17 cellular contexts compared by ENCODE assay signal in the genomic region with DNA sequence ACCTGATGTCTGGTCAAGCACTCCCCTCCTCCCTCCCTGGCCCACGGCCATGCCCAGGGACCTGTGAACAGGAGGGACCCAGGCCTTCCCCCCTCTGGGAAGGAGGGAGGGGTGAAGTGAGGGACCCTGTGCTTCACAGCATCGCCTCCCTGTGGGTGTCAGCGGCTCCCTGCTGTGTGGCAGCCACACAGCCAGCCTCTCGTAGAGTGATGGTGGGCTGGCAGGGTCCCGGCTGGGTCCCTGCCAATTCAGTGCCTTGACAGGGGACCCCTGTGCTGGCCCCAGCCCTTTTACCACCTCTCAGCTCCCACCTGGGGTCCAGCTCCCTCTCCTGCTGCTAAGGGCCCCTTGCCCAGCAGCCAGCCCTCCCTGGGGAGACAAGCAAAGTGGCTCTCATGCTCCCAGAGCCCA. TPM values are rescaled to one million over a fixed set of nuclear protein-coding genes. Genes with fewer than 3 reads are reported as not detected.
"Had no signal": no experiment of that assay in that cellular context is flagged by ENCODE, and none has a peak within 500 bp of the region (broad histone marks: within the 10 kb centered on the region; RNA-seq: fewer than 3 reads in every experiment).

No MANE protein-coding gene starts in this region.

- H3K27me3 ChIP-seq: adrenal gland had no signal

- DNase-seq: activated CD4-positive, alpha-beta T cell treated with anti-CD3 and anti-CD28 coated beads, Interleukin-2, amount 50 U/mL, for 1 hour; activated CD4-positive, CD25-positive, alpha-beta regulatory T cell; activated naive CD4-positive, alpha-beta T cell treated with Interleukin-2 at 50 U/mL for 16 hours; activated T-cell treated with anti-CD3 and anti-CD28 coated beads, Interleukin-2, amount 50 U/mL, for 72 hours; caudate nucleus; cortex of kidney; effector memory CD4-positive, alpha-beta T cell; heart left ventricle; left ventricle myocardium inferior; mesendoderm; nephron progenitor cell; stimulated activated CD4-positive, alpha-beta T cell treated with anti-CD3 and anti-CD28 coated beads, Interleukin-4, amount 100 ng/mL, for 24 hours; tibial artery had no signal

- H3K4me1 ChIP-seq: adrenal gland, left ventricle myocardium inferior, tibial artery had no signal

- H3K27ac ChIP-seq: adrenal gland, heart left ventricle, left ventricle myocardium inferior, tibial artery had no signal

- H3K9me3 ChIP-seq: adrenal gland, heart left ventricle, left ventricle myocardium inferior, tibial artery had no signal

- H3K36me3 ChIP-seq: adrenal gland, heart left ventricle, left ventricle myocardium inferior, tibial artery had no signal

- FAIRE-seq: frontal cortex had no signal

- H3K4me3 ChIP-seq: adrenal gland, heart left ventricle, left ventricle myocardium inferior, tibial artery had no signal

RNA-seq across cellular contexts. Expression of a gene that starts 31.3 kb away (rescaled TPM):
- total RNA-seq: adrenal gland; left ventricle myocardium inferior; T-helper 1 cell treated with Interleukin-12 subunit alpha and Interleukin-12 subunit beta and Interleukin-4 antibody, amounts not matched to agents 30 ng/mL and 1 ng/mL, for 36 hours had no signal
- polyA plus RNA-seq: adrenal gland, fibroblast of lung, heart left ventricle had no signal
